In genomic region chr9:22005083-22005699, GRCh38 we compare ENCODE assay signal across 1 cellular context.
TF ChIP-seq lines count a peak whose summit lies in the region.

No MANE protein-coding gene starts in this region.

TF ChIP-seq in HEK293, 187 proteins besides CTCF, POLR2A, EP300 and RAD21 (continued from another document):
- TF ChIP-seq, protein P1, sequence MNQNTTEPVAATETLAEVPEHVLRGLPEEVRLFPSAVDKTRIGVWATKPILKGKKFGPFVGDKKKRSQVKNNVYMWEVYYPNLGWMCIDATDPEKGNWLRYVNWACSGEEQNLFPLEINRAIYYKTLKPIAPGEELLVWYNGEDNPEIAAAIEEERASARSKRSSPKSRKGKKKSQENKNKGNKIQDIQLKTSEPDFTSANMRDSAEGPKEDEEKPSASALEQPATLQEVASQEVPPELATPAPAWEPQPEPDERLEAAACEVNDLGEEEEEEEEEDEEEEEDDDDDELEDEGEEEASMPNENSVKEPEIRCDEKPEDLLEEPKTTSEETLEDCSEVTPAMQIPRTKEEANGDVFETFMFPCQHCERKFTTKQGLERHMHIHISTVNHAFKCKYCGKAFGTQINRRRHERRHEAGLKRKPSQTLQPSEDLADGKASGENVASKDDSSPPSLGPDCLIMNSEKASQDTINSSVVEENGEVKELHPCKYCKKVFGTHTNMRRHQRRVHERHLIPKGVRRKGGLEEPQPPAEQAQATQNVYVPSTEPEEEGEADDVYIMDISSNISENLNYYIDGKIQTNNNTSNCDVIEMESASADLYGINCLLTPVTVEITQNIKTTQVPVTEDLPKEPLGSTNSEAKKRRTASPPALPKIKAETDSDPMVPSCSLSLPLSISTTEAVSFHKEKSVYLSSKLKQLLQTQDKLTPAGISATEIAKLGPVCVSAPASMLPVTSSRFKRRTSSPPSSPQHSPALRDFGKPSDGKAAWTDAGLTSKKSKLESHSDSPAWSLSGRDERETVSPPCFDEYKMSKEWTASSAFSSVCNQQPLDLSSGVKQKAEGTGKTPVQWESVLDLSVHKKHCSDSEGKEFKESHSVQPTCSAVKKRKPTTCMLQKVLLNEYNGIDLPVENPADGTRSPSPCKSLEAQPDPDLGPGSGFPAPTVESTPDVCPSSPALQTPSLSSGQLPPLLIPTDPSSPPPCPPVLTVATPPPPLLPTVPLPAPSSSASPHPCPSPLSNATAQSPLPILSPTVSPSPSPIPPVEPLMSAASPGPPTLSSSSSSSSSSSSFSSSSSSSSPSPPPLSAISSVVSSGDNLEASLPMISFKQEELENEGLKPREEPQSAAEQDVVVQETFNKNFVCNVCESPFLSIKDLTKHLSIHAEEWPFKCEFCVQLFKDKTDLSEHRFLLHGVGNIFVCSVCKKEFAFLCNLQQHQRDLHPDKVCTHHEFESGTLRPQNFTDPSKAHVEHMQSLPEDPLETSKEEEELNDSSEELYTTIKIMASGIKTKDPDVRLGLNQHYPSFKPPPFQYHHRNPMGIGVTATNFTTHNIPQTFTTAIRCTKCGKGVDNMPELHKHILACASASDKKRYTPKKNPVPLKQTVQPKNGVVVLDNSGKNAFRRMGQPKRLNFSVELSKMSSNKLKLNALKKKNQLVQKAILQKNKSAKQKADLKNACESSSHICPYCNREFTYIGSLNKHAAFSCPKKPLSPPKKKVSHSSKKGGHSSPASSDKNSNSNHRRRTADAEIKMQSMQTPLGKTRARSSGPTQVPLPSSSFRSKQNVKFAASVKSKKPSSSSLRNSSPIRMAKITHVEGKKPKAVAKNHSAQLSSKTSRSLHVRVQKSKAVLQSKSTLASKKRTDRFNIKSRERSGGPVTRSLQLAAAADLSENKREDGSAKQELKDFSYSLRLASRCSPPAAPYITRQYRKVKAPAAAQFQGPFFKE (tag by site-specific recombination; IDR thresholded peaks at IDR 0.05; ENCODE audit: borderline replicate concordance), result no peak
- no peak for TF ChIP-seq HOXD13 (CRISPR knock-in tag; IDR thresholded peaks at IDR 0.05; ENCODE audit: borderline replicate concordance)
- no peak for TF ChIP-seq ZNF433 (tag by site-specific recombination; IDR thresholded peaks at IDR 0.05; ENCODE audit: low read depth)
- TF ChIP-seq TCF7L2 (IDR thresholded peaks at IDR 0.05; ENCODE audit: borderline replicate concordance, low read depth, low read length), result no peak
- TF ChIP-seq ZNF600 (tag by site-specific recombination; IDR thresholded peaks at IDR 0.05), result peak; percentile 71; the same call in 1 of the 2 replicates
- no peak for TF ChIP-seq ZNF677 (tag by site-specific recombination; IDR thresholded peaks at IDR 0.05)
